Comparison of ENCODE assay signal across 1 cellular context in the genomic region with DNA sequence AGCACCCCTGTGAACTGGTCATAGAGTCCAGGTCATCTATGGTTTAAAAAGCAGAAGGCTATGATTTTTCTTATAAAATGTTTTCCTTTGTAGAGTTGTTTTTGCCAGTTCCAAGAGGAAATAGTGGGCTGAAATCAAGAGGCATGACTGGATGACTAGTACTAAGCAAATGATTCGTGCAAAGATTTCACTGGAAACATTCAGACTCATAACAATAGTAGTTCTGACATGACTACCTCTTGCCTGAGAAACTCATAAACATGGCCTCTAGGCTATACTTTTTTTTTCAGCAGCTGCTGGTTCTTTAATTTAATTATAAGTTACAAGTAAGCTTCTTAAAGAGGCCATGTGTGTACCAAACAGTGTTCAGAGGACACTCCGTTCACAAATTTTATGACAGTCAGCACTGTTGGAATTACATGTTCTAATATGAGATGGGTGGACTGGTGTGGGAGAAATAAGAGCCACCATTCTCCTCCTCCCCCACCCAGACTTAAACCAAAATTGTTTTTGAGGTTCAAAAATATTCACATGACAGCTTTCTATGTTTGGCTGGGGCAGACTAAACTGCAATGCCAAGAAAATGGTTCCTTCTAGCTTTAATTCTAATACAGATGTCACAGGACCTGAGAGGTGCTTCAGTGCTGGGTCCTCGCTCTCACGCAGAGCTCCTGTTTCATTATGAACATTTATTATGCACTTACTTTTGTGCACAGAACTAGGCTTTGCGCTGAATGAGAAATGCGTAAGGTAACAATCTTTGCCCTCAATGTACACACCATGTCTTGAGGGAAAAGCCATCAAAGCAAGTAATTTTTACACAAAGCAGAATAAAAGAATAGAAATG.
TF ChIP-seq lines count a peak whose summit lies in the region.

No MANE protein-coding gene starts in this region.

TF ChIP-seq in GM12878, 131 proteins besides CTCF, POLR2A, EP300 and RAD21 (continued from another document):
- TF ChIP-seq, protein P1, sequence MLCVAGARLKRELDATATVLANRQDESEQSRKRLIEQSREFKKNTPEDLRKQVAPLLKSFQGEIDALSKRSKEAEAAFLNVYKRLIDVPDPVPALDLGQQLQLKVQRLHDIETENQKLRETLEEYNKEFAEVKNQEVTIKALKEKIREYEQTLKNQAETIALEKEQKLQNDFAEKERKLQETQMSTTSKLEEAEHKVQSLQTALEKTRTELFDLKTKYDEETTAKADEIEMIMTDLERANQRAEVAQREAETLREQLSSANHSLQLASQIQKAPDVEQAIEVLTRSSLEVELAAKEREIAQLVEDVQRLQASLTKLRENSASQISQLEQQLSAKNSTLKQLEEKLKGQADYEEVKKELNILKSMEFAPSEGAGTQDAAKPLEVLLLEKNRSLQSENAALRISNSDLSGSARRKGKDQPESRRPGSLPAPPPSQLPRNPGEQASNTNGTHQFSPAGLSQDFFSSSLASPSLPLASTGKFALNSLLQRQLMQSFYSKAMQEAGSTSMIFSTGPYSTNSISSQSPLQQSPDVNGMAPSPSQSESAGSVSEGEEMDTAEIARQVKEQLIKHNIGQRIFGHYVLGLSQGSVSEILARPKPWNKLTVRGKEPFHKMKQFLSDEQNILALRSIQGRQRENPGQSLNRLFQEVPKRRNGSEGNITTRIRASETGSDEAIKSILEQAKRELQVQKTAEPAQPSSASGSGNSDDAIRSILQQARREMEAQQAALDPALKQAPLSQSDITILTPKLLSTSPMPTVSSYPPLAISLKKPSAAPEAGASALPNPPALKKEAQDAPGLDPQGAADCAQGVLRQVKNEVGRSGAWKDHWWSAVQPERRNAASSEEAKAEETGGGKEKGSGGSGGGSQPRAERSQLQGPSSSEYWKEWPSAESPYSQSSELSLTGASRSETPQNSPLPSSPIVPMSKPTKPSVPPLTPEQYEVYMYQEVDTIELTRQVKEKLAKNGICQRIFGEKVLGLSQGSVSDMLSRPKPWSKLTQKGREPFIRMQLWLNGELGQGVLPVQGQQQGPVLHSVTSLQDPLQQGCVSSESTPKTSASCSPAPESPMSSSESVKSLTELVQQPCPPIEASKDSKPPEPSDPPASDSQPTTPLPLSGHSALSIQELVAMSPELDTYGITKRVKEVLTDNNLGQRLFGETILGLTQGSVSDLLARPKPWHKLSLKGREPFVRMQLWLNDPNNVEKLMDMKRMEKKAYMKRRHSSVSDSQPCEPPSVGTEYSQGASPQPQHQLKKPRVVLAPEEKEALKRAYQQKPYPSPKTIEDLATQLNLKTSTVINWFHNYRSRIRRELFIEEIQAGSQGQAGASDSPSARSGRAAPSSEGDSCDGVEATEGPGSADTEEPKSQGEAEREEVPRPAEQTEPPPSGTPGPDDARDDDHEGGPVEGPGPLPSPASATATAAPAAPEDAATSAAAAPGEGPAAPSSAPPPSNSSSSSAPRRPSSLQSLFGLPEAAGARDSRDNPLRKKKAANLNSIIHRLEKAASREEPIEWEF (IDR thresholded peaks at IDR 0.05; ENCODE audit: insufficient replicate concordance, low read depth, low read length), result peak; percentile 8
- TF ChIP-seq NFIC (IDR thresholded peaks at IDR 0.05; ENCODE audit: low read depth, low read length) (peak; percentile 99), JUNB (IDR thresholded peaks at IDR 0.05) (peak; percentile 97), ZBED1 (IDR thresholded peaks at IDR 0.05; ENCODE audit: borderline replicate concordance) (peak; percentile 56; the same call in 1 of the 2 replicates), SIN3A (IDR thresholded peaks at IDR 0.05; ENCODE audit: low read depth, low read length) (no peak), MTA2 (IDR thresholded peaks at IDR 0.05; ENCODE audit: low read depth) (peak; percentile 50; the same call in 1 of the 2 replicates), YY1 (IDR thresholded peaks at IDR 0.05; ENCODE audit: low read depth, low read length) (peak; percentile 70), KLF5 (IDR thresholded peaks at IDR 0.05; ENCODE audit: partially characterized antibody) (no peak), CREM (IDR thresholded peaks at IDR 0.05; ENCODE audit: low read depth) (peak; percentile 90), IKZF2 (IDR thresholded peaks at IDR 0.05) (peak; percentile 65 to 67), ATF7 (IDR thresholded peaks at IDR 0.05; ENCODE audit: low read depth) (no peak), CBFB (IDR thresholded peaks at IDR 0.05; ENCODE audit: low read depth) (peak; percentile 54; the same call in 1 of the 2 replicates), CEBPB (IDR thresholded peaks at IDR 0.05; ENCODE audit: borderline replicate concordance in 1 of 2, low read depth in 2 of 2, low read length in 2 of 2) (peak in 1 of 2 experiments; percentile 80; a peak in 1 of 4 replicates), BCL11A (IDR thresholded peaks at IDR 0.05; ENCODE audit: low read depth, low read length) (peak; percentile 98), TCF12 (IDR thresholded peaks at IDR 0.05; ENCODE audit: low read depth, low read length) (peak; percentile 87), CBX5 (IDR thresholded peaks at IDR 0.05; ENCODE audit: low read depth) (0 out of 2 replicates have a peak, but pooled peaks have one; percentile 21), STAT3 (IDR thresholded peaks at IDR 0.05; ENCODE audit: low read depth, low read length) (0 out of 2 replicates have a peak, but pooled peaks have one; percentile 56), SPI1 (IDR thresholded peaks at IDR 0.05; ENCODE audit: borderline replicate concordance, insufficient read depth, low read depth, low read length) (peak; percentile 21; the same call in 1 of the 2 replicates), PAX5 (IDR thresholded peaks at IDR 0.05; ENCODE audit: borderline replicate concordance, low read depth, low read length) (peak; percentile 97), DPF2 (IDR thresholded peaks at IDR 0.05) (0 out of 2 replicates have a peak, but pooled peaks have one; percentile 53), TBL1XR1 (IDR thresholded peaks at IDR 0.05; ENCODE audit: low read depth, low read length) (peak; percentile 56), MTA3 (IDR thresholded peaks at IDR 0.05; ENCODE audit: borderline replicate concordance, low read length) (0 out of 2 replicates have a peak, but pooled peaks have one; percentile 84), MEF2A (IDR thresholded peaks at IDR 0.05; ENCODE audit: insufficient read depth, low read depth, low read length) (peak; percentile 82), CHD2 (IDR thresholded peaks at IDR 0.05; ENCODE audit: borderline replicate concordance, low read depth, low read length) (peak; percentile 46; the same call in 1 of the 2 replicates), GABPA (IDR thresholded peaks at IDR 0.05; ENCODE audit: low read depth) (peak; percentile 45; the same call in 1 of the 2 replicates), NR2C1 (IDR thresholded peaks at IDR 0.05) (no peak), IRF4 (IDR thresholded peaks at IDR 0.05; ENCODE audit: low read depth, low read length) (peak; percentile 97), POU2F2 (IDR thresholded peaks at IDR 0.05; ENCODE audit: borderline replicate concordance, low read depth, low read length) (peak; percentile 88), POLR2AphosphoS2 (IDR thresholded peaks at IDR 0.05; ENCODE audit: low read depth, low read length) (no peak), PML (IDR thresholded peaks at IDR 0.05; ENCODE audit: low read length) (peak; percentile 71; the same call in 1 of the 2 replicates), SP1 (IDR thresholded peaks at IDR 0.05; ENCODE audit: low read depth, low read length) (peak; percentile 36), IKZF1 (conservative IDR thresholded peaks at IDR 0.05) (peak; percentile 47; the same call in 1 of the 2 replicates), ETV6 (conservative IDR thresholded peaks at IDR 0.05 in 1 of 2, IDR thresholded peaks at IDR 0.05 in 1 of 2; ENCODE audit: borderline replicate concordance in 1 of 2, low read depth in 1 of 2) (peak in 1 of 2 experiments; percentile 73; a peak in 2 of 4 replicates), RB1 (IDR thresholded peaks at IDR 0.05; ENCODE audit: borderline replicate concordance) (no peak)
- TF ChIP-seq, protein P2, sequence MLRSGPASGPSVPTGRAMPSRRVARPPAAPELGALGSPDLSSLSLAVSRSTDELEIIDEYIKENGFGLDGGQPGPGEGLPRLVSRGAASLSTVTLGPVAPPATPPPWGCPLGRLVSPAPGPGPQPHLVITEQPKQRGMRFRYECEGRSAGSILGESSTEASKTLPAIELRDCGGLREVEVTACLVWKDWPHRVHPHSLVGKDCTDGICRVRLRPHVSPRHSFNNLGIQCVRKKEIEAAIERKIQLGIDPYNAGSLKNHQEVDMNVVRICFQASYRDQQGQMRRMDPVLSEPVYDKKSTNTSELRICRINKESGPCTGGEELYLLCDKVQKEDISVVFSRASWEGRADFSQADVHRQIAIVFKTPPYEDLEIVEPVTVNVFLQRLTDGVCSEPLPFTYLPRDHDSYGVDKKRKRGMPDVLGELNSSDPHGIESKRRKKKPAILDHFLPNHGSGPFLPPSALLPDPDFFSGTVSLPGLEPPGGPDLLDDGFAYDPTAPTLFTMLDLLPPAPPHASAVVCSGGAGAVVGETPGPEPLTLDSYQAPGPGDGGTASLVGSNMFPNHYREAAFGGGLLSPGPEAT (IDR thresholded peaks at IDR 0.05; ENCODE audit: low read depth), result peak; percentile 22; the same call in 1 of the 2 replicates
- TF ChIP-seq, protein P3, sequence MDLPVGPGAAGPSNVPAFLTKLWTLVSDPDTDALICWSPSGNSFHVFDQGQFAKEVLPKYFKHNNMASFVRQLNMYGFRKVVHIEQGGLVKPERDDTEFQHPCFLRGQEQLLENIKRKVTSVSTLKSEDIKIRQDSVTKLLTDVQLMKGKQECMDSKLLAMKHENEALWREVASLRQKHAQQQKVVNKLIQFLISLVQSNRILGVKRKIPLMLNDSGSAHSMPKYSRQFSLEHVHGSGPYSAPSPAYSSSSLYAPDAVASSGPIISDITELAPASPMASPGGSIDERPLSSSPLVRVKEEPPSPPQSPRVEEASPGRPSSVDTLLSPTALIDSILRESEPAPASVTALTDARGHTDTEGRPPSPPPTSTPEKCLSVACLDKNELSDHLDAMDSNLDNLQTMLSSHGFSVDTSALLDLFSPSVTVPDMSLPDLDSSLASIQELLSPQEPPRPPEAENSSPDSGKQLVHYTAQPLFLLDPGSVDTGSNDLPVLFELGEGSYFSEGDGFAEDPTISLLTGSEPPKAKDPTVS (IDR thresholded peaks at IDR 0.05; ENCODE audit: low read depth, low read length), result no peak
- TF ChIP-seq, protein P4, sequence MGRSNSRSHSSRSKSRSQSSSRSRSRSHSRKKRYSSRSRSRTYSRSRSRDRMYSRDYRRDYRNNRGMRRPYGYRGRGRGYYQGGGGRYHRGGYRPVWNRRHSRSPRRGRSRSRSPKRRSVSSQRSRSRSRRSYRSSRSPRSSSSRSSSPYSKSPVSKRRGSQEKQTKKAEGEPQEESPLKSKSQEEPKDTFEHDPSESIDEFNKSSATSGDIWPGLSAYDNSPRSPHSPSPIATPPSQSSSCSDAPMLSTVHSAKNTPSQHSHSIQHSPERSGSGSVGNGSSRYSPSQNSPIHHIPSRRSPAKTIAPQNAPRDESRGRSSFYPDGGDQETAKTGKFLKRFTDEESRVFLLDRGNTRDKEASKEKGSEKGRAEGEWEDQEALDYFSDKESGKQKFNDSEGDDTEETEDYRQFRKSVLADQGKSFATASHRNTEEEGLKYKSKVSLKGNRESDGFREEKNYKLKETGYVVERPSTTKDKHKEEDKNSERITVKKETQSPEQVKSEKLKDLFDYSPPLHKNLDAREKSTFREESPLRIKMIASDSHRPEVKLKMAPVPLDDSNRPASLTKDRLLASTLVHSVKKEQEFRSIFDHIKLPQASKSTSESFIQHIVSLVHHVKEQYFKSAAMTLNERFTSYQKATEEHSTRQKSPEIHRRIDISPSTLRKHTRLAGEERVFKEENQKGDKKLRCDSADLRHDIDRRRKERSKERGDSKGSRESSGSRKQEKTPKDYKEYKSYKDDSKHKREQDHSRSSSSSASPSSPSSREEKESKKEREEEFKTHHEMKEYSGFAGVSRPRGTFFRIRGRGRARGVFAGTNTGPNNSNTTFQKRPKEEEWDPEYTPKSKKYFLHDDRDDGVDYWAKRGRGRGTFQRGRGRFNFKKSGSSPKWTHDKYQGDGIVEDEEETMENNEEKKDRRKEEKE (IDR thresholded peaks at IDR 0.05), result no peak
- TF ChIP-seq, protein P5, sequence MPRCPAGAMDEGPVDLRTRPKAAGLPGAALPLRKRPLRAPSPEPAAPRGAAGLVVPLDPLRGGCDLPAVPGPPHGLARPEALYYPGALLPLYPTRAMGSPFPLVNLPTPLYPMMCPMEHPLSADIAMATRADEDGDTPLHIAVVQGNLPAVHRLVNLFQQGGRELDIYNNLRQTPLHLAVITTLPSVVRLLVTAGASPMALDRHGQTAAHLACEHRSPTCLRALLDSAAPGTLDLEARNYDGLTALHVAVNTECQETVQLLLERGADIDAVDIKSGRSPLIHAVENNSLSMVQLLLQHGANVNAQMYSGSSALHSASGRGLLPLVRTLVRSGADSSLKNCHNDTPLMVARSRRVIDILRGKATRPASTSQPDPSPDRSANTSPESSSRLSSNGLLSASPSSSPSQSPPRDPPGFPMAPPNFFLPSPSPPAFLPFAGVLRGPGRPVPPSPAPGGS (IDR thresholded peaks at IDR 0.05; ENCODE audit: borderline replicate concordance, insufficient read depth, low read depth, low read length, poor library complexity, severe bottlenecking), result peak; percentile 67
- TF ChIP-seq, protein P6, sequence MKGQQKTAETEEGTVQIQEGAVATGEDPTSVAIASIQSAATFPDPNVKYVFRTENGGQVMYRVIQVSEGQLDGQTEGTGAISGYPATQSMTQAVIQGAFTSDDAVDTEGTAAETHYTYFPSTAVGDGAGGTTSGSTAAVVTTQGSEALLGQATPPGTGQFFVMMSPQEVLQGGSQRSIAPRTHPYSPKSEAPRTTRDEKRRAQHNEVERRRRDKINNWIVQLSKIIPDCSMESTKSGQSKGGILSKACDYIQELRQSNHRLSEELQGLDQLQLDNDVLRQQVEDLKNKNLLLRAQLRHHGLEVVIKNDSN (IDR thresholded peaks at IDR 0.05; ENCODE audit: borderline replicate concordance, extremely low read length, insufficient read depth, low read depth, low read length), result no peak
